ENCODE assay signal across 15 cellular contexts in genomic region chr7:76409537-76409936, GRCh38. TPM values are rescaled to one million over a fixed set of nuclear protein-coding genes. Genes with fewer than 3 reads are reported as not detected.
A peak's percentile ranks its signal among the peaks of the same experiment; 100 is the strongest.
DNase-seq lines count a peak whose midpoint lies in the region; ATAC-seq, FAIRE-seq and TF ChIP-seq lines count a peak whose summit lies in the region.
"Had no signal": no experiment of that assay in that cellular context is flagged by ENCODE, and none has a peak within 500 bp of the region (broad histone marks: within the 10 kb centered on the region; RNA-seq: fewer than 3 reads in every experiment).

Gene SSC4D (minus strand): TSS chr7:76409697. CDS start chr7:76404439, 5,258 bp downstream.

- H3K9me1 ChIP-seq in IMR-90 (ENCODE audit: insufficient read depth, low read length) = no peaks in the 10 kb centered on the region

- H3K9me3 ChIP-seq in IMR-90 (ENCODE audit: control insufficient read depth, insufficient read depth, low read length) = no peaks in the 10 kb centered on the region
- no peaks in the 10 kb centered on the region for H3K9me3 ChIP-seq in HepG2 (ENCODE audit: low read length)
- no peaks in the 10 kb centered on the region for H3K9me3 ChIP-seq in PC-3 (ENCODE audit: low read length)
- H3K9me3 ChIP-seq: colonic mucosa, esophagus muscularis mucosa, lower lobe of right lung, right atrium auricular region had no signal

- BruUV-seq in IMR-90 (replicated peaks; lab: Mats Ljungman, UMichigan) (no TSS peak), HepG2 (replicated peaks; lab: Mats Ljungman, UMichigan) (no TSS peak), PC-3 (replicated peaks; lab: Mats Ljungman, UMichigan) (no TSS peak)

- peaks cover 7% of the 10 kb centered on the region for H3K27me3 ChIP-seq in IMR-90 (ENCODE audit: control insufficient read depth, insufficient read depth, low read length)
- no peaks in the 10 kb centered on the region for H3K27me3 ChIP-seq in HepG2 (ENCODE audit: control insufficient read depth in 1 of 2, insufficient read depth in 2 of 2, low read length in 2 of 2)
- no peaks in the 10 kb centered on the region for H3K27me3 ChIP-seq in PC-3 (ENCODE audit: low read length)
- H3K27me3 ChIP-seq: colonic mucosa, esophagus muscularis mucosa, right atrium auricular region had no signal

- POLR2A ChIA-PET in IMR-90 (lab: Charles Lee; ENCODE audit: unreplicated experiment) = no interaction called here
- POLR2A ChIA-PET in HepG2 (lab: Yijun Ruan, JAX) = interaction anchor here (1.1 to 2.9 kb wide), 6 partner anchors 12 to 139 kb away, joined by 3 to 25 read pairs (median 8); partner anchors contain the start of gene YWHAG
- POLR2A ChIA-PET in PC-3 (lab: Charles Lee; ENCODE audit: unreplicated experiment) = no interaction called here

- CTCF ChIA-PET in IMR-90 (lab: Yijun Ruan, JAX) = no interaction called here
- CTCF ChIA-PET in HepG2 (lab: Yijun Ruan, JAX; ENCODE audit: low intra/inter-chr PET ratio, low total read pairs) = no interaction called here
- CTCF ChIA-PET in PC-3 (lab: Charles Lee) = no interaction called here

- no peak; the same call in 1 of the 2 replicates for ATAC-seq in IMR-90 (ENCODE audit: low read depth)
- ATAC-seq in HepG2 = peak; percentile 86
- no peak for ATAC-seq in PC-3
- no peak for ATAC-seq in HG02623 (IDR thresholded peaks at IDR 0.05; ENCODE audit: unreplicated experiment)
- ATAC-seq: lower lobe of right lung; natural killer cell treated with Interleukin-12 subunit alpha and Interleukin-12 subunit beta and Interleukin-15 and Interleukin-18, amount 100 ng/mL, for 72 hours had no signal

- peak in 1 of 2 experiments; percentile 33; a peak in 1 of 4 replicates for TF ChIP-seq EP300 in HepG2 (IDR thresholded peaks at IDR 0.05; ENCODE audit: low read depth in 2 of 2, low read length in 2 of 2)
- TF ChIP-seq EP300 in HepG2 (CRISPR knock-in tag; IDR thresholded peaks at IDR 0.05; ENCODE audit: borderline replicate concordance) = no peak

- H3K4me3 ChIP-seq in IMR-90 (ENCODE audit: insufficient read depth, low read depth, low read length) (no peak within 1 kb of the TSS), HepG2 (replicated peaks in 1 of 3; ENCODE audit: insufficient read depth in 1 of 3, low read depth in 2 of 3, low read length in 3 of 3) (peak within 1 kb of the TSS; percentile 62 to 77 (median 64)), PC-3 (ENCODE audit: low read length) (no peak within 1 kb of the TSS)
- H3K4me3 ChIP-seq: colonic mucosa, esophagus muscularis mucosa, lower lobe of right lung, right atrium auricular region had no signal

- H2AK5ac ChIP-seq in IMR-90 (ENCODE audit: low read depth, low read length) = no peak within 1 kb of the TSS

- H3K23ac ChIP-seq in IMR-90 (ENCODE audit: low read depth, low read length) = no peak within 1 kb of the TSS

- no peaks in the 10 kb centered on the region for H3K36me3 ChIP-seq in IMR-90 (ENCODE audit: control insufficient read depth, insufficient read depth, low read length)
- no peaks in the 10 kb centered on the region for H3K36me3 ChIP-seq in HepG2 (replicated peaks in 1 of 2; ENCODE audit: control insufficient read depth in 1 of 2, insufficient read depth in 2 of 2, low read length in 2 of 2)
- no peaks in the 10 kb centered on the region for H3K36me3 ChIP-seq in PC-3 (ENCODE audit: low read depth, low read length)
- H3K36me3 ChIP-seq: colonic mucosa, esophagus muscularis mucosa, lower lobe of right lung, right atrium auricular region had no signal

- 0 out of 2 replicates have a peak within 1 kb of the TSS, but pooled peaks have one; percentile 23 for H3K14ac ChIP-seq in IMR-90 (replicated peaks; ENCODE audit: low read depth, low read length)

- H3K56ac ChIP-seq in IMR-90 (ENCODE audit: extremely low read depth, insufficient read depth, low read length) = no peak within 1 kb of the TSS

- no peak within 1 kb of the TSS for H2BK120ac ChIP-seq in IMR-90 (ENCODE audit: low read depth, low read length)

- H3K9me2 ChIP-seq in PC-3 (replicated peaks; ENCODE audit: low read length) = no peaks in the 10 kb centered on the region

- H3K18ac ChIP-seq in IMR-90 (ENCODE audit: low read depth, low read length) = no peak within 1 kb of the TSS

- H2BK15ac ChIP-seq in IMR-90 (ENCODE audit: low read depth, low read length) = no peak within 1 kb of the TSS

- H3K27ac ChIP-seq in 22Rv1 (peak within 1 kb of the TSS; percentile 34; the same call in 1 of the 2 replicates), IMR-90 (ENCODE audit: insufficient read depth, low read length) (no peak within 1 kb of the TSS), HepG2 (ENCODE audit: extremely low read length, insufficient read depth, low read length) (peak within 1 kb of the TSS; percentile 66), PC-3 (ENCODE audit: low read length) (no peak within 1 kb of the TSS)
- H3K27ac ChIP-seq: colonic mucosa, esophagus muscularis mucosa, lower lobe of right lung, right atrium auricular region had no signal

- no peak within 1 kb of the TSS for H2BK5ac ChIP-seq in IMR-90 (ENCODE audit: low read depth, low read length, poor library complexity, severe bottlenecking)

- in situ Hi-C loops in IMR-90 (cut with MboI; ENCODE audit: low sequenced_read_pairs) = no loop called here
- in situ Hi-C loops in HepG2 (cut with HindIII; ENCODE audit: extremely low pct_ligation_motif_present, low pct_unique_long_range_greater_than_20kb) = no loop called here

- dilution Hi-C loops in IMR-90 (cut with HindIII; ENCODE audit: low sequenced_read_pairs, unreplicated experiment) = no loop called here

- no peak for TF ChIP-seq RAD21 in IMR-90 (IDR thresholded peaks at IDR 0.05; ENCODE audit: low read length)
- no peak for TF ChIP-seq RAD21 in HepG2 (CRISPR knock-in tag; IDR thresholded peaks at IDR 0.05)

- H2AFZ ChIP-seq in IMR-90 (replicated peaks; ENCODE audit: low read length, poor library complexity) (peak within 1 kb of the TSS; percentile 62), HepG2 (ENCODE audit: low read length) (peak within 1 kb of the TSS; percentile 61), PC-3 (ENCODE audit: low read length) (no peak within 1 kb of the TSS)

- FAIRE-seq in HepG2 (lab: Jason Lieb, UNC) = peak; percentile 70

- DNase-seq in IMR-90 = no peak
- DNase-seq in ecto neural progenitor cell (ENCODE audit: low spot score) = peak; percentile 75
- peak; percentile 83 for DNase-seq in HepG2 (ENCODE audit: low spot score)
- DNase-seq in anterior cingulate cortex (lab: John Stamatoyannopoulos, UW) = no peak
- DNase-seq in OCI-M1 (lab: John Stamatoyannopoulos, UW) = no peak
- no peak for DNase-seq in PC-3
- DNase-seq: activated CD4-positive, alpha-beta memory T cell treated with anti-CD3 and anti-CD28 coated beads, Interleukin-2, amount 10 ng/mL, durations not matched to agents 7 days and 5 days; CD8-positive, alpha-beta memory T cell; colonic mucosa; lower lobe of right lung had no signal

- H3K79me2 ChIP-seq in HepG2 (ENCODE audit: insufficient read depth, low read length) (peaks cover 6% of the 10 kb centered on the region), PC-3 (ENCODE audit: low read length) (no peaks in the 10 kb centered on the region)

- H3K4me1 ChIP-seq in IMR-90 (ENCODE audit: control insufficient read depth, insufficient read depth, low read length) = no peaks in the 10 kb centered on the region
- H3K4me1 ChIP-seq in HepG2 (ENCODE audit: insufficient read depth, low read length) = peaks cover 43% of the 10 kb centered on the region
- H3K4me1 ChIP-seq in PC-3 (ENCODE audit: insufficient read depth, low read length) = no peaks in the 10 kb centered on the region
- H3K4me1 ChIP-seq: colonic mucosa, esophagus muscularis mucosa, lower lobe of right lung, right atrium auricular region had no signal

- H3K79me1 ChIP-seq in IMR-90 (ENCODE audit: low read depth in 1 of 2, low read length in 2 of 2) = no peaks in the 10 kb centered on the region

- H4K91ac ChIP-seq in IMR-90 (ENCODE audit: insufficient read depth, low read depth, low read length) = no peak within 1 kb of the TSS

- no peaks in the 10 kb centered on the region for H4K20me1 ChIP-seq in IMR-90 (ENCODE audit: insufficient read depth, low read length)
- H4K20me1 ChIP-seq in HepG2 (ENCODE audit: insufficient read depth, low read length) = no peaks in the 10 kb centered on the region
- H4K20me1 ChIP-seq in PC-3 (ENCODE audit: low read length) = no peaks in the 10 kb centered on the region

- intact Hi-C loops in IMR-90 (cut with micrococcal nuclease) = no loop called here
- intact Hi-C loops in HepG2 (cut with micrococcal nuclease; ENCODE audit: unreplicated experiment) = no loop called here
- intact Hi-C loops in PC-3 (cut with micrococcal nuclease) = no loop called here

- H4K5ac ChIP-seq in IMR-90 (ENCODE audit: low read depth, low read length) = no peak within 1 kb of the TSS

- H3F3A ChIP-seq in PC-3 (ENCODE audit: low read length, unreplicated experiment) = no peaks in the 10 kb centered on the region

- no peak within 1 kb of the TSS for H3K9ac ChIP-seq in IMR-90 (ENCODE audit: low read depth, low read length)
- peak within 1 kb of the TSS; percentile 65 for H3K9ac ChIP-seq in HepG2 (ENCODE audit: insufficient read depth, low read depth, low read length)
- H3K9ac ChIP-seq in PC-3 (ENCODE audit: low read length) = no peak within 1 kb of the TSS

- TF ChIP-seq CTCF in 22Rv1 (IDR thresholded peaks at IDR 0.05) (no peak), IMR-90 (conservative IDR thresholded peaks at IDR 0.05; ENCODE audit: low read depth, low read length) (no peak), HepG2 (CRISPR knock-in tag; IDR thresholded peaks at IDR 0.05) (no peak), PC-3 (conservative IDR thresholded peaks at IDR 0.05; ENCODE audit: low read depth, low read length) (no peak)

- H4K8ac ChIP-seq in IMR-90 (ENCODE audit: low read depth in 2 of 2, low read length in 2 of 2) = no peak within 1 kb of the TSS

- WGBS in IMR-90 (ENCODE audit: extremely low coverage in 2 of 2, insufficient read length in 1 of 2), 2 experiments = no CpG with 5 or more reads among the region's 6 CpGs
- 0% methylated on average over 4 of the region's 6 CpGs for WGBS in HepG2 (ENCODE audit: low lambda C conversion rate)

- no peak for TF ChIP-seq POLR2A in IMR-90 (IDR thresholded peaks at IDR 0.05; ENCODE audit: low read depth, low read length)
- peak; percentile 57 to 63 for TF ChIP-seq POLR2A in HepG2 (IDR thresholded peaks at IDR 0.05; ENCODE audit: insufficient read depth in 1 of 2, low read depth in 2 of 2, low read length in 2 of 2)

- H2AK9ac ChIP-seq in IMR-90 (replicated peaks; ENCODE audit: low read depth, low read length, poor library complexity) = peak within 1 kb of the TSS; percentile 42

- no peak within 1 kb of the TSS for H3K4ac ChIP-seq in IMR-90 (ENCODE audit: low read depth, low read length)

- H2BK20ac ChIP-seq in IMR-90 (ENCODE audit: low read depth, low read length) = no peak within 1 kb of the TSS

- no peak within 1 kb of the TSS for H3K4me2 ChIP-seq in IMR-90 (ENCODE audit: low read depth, low read length)
- peak within 1 kb of the TSS; percentile 81 for H3K4me2 ChIP-seq in HepG2 (ENCODE audit: low read depth, low read length)
- no peak within 1 kb of the TSS for H3K4me2 ChIP-seq in PC-3 (ENCODE audit: low read length)

RNA-seq across cellular contexts. Expression of gene SSC4D, which starts in this region (rescaled TPM):
- total RNA-seq in IMR-90 (2012; rRNA removed) (0.36 and 0.56 TPM in 2 replicates), HepG2 (2016; rRNA removed; fragmentation: Illumina TruSeq; extraction: Trizol) (32.3 and 63.8 TPM in 2 replicates), PC-3 (2014; rRNA removed) (0.86 and 1.3 TPM in 2 replicates)
- polyA plus RNA-seq in IMR-90 (2012; rRNA removed) (0.63 and 0.70 TPM in 2 replicates), HepG2 (2011; rRNA removed) (33.3 and 48.2 TPM in 2 replicates)
- 0.35 and 0.97 TPM in 2 replicates for polyA plus RNA-seq in IMR-90 (2012; cell fraction: cytosol; rRNA removed)
- polyA plus RNA-seq in IMR-90 (2012; cell fraction: nucleus; rRNA removed; ENCODE audit: low replicate concordance) = 1.1 TPM in 2 replicates
- total RNA-seq in HepG2 (2016; cell fraction: cytosol; rRNA removed; fragmentation: Illumina TruSeq; extraction: Trizol; ENCODE audit: low read depth) = 7.6 and 8.8 TPM in 2 replicates
- 34.6 and 61.6 TPM in 2 replicates for total RNA-seq in HepG2 (2016; cell fraction: insoluble cytoplasmic fraction; rRNA removed; fragmentation: Illumina TruSeq; extraction: Trizol)
- 25.9 and 27.1 TPM in 2 replicates for total RNA-seq in HepG2 (2016; cell fraction: membrane; rRNA removed; fragmentation: Illumina TruSeq; extraction: Trizol)
- 48.0 and 57.4 TPM in 2 replicates for total RNA-seq in HepG2 (2016; cell fraction: nucleus; rRNA removed; fragmentation: Illumina TruSeq; extraction: Trizol)
- 37.9 and 40.0 TPM in 2 replicates for polyA plus RNA-seq in HepG2 (2011; cell fraction: cytosol; rRNA removed)
- 48.0 and 53.5 TPM in 2 replicates for polyA plus RNA-seq in HepG2 (2011; cell fraction: nucleus; rRNA removed)
- polyA plus RNA-seq in HepG2 (2012) = 16.6 and 28.9 TPM in 2 replicates
- 6.9 and 7.7 TPM in 2 replicates for polyA plus RNA-seq in HepG2 (2016; cell fraction: cytosol; fragmentation: Illumina TruSeq; extraction: Trizol; ENCODE audit: low read depth)
- polyA plus RNA-seq in HepG2 (2016; cell fraction: insoluble cytoplasmic fraction; fragmentation: Illumina TruSeq; extraction: Trizol; ENCODE audit: low read depth) = 34.3 and 36.7 TPM in 2 replicates
- 21.4 and 22.0 TPM in 2 replicates for polyA plus RNA-seq in HepG2 (2016; cell fraction: membrane; fragmentation: Illumina TruSeq; extraction: Trizol; ENCODE audit: low read depth)
- 116 and 122 TPM in 2 replicates for polyA plus RNA-seq in HepG2 (2016; cell fraction: nucleus; fragmentation: Illumina TruSeq; extraction: Trizol; ENCODE audit: insufficient read depth, low read depth)
- polyA minus RNA-seq in HepG2 (2011; rRNA and poly(A)+ RNA removed; ENCODE audit: low replicate concordance) = 2.6 and 50.7 TPM in 2 replicates
- 11.6 and 15.7 TPM in 2 replicates for polyA minus RNA-seq in HepG2 (2011; cell fraction: cytosol; rRNA and poly(A)+ RNA removed)
- 7.5 and 10.8 TPM in 2 replicates for polyA minus RNA-seq in HepG2 (2011; cell fraction: nucleus; rRNA and poly(A)+ RNA removed)

Comparison
In these comparisons a context has a peak if more than half of its experiments do, and no peak if none do; other contexts are left out.
1. H3K27ac ChIP-seq: peak in 22Rv1 (single experiment) and HepG2 (single experiment); none in IMR-90 (single experiment) and PC-3 (single experiment).
2. DNase-seq: peak in ecto neural progenitor cell (single experiment) and HepG2 (single experiment); none in IMR-90 (single experiment), anterior cingulate cortex (0 of 58), OCI-M1 (single experiment) and PC-3 (single experiment).
3. H3K4me3 ChIP-seq: peak in HepG2 (3 of 3); none in IMR-90 (single experiment) and PC-3 (single experiment).